2 cellular contexts compared by ENCODE assay signal in the genomic region with DNA sequence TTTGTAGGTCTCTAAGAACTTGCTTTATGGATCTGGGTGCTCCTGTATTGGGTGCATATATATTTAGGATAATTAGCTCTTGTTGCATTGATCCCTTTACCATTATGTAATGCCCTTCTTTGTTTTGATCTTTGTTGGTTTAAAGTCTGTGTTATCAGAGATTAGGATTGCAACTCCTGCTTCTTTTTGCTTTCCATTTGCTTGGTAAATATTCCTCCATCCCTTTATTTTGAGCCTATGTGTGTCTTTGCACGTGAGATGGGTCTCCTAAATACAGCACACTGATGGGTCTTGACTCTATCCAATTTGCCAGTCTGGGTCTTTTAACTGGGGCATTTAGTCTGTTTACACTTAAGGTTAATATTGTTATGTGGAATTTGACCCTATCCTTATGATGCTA. TPM values are rescaled to one million over a fixed set of nuclear protein-coding genes. Genes with fewer than 3 reads are reported as not detected.
"Had no signal": no experiment of that assay in that cellular context is flagged by ENCODE, and none has a peak within 500 bp of the region (broad histone marks: within the 10 kb centered on the region; RNA-seq: fewer than 3 reads in every experiment).

No MANE protein-coding gene starts in this region.

RNA-seq across cellular contexts. Expression of a gene that starts 57.2 kb away (rescaled TPM):
- total RNA-seq: G401 had no signal
- polyA plus RNA-seq: GM12878 had no signal
